Comparison of ENCODE assay signal across 2 cellular contexts in the genomic region with DNA sequence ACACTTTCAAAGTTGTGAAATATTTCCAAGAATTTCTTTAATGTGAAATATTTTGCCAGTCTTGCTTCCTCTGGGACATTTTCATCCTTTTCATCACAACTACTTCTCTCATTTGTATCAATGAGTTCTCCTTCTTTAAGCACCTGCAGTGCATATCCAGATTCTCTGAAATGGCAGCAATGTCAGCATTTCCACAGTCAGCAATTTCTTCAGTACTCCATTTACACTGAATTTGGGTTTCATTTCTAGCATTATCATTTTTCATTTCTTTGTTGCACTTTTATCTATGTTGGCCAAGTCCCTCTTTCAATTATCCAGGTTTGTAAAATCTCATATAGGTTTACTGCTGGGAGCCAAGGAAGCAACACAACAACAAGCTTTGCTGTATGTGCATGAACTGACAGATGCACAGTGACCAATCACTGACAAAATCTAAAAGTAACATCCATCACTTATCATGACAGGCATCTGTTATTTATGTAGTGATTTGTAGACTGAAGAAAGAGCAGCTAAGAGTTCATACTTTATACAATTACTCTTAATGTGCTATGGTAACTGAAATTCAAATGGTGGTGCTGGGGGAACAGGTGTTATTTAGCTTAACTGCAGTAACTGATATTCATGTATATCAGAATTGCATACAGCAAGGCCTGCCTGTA.
TF ChIP-seq lines count a peak whose summit lies in the region.

No MANE protein-coding gene starts in this region.

TF ChIP-seq in HepG2, 621 proteins besides CTCF, POLR2A, EP300 and RAD21:
- TF ChIP-seq, protein P1, sequence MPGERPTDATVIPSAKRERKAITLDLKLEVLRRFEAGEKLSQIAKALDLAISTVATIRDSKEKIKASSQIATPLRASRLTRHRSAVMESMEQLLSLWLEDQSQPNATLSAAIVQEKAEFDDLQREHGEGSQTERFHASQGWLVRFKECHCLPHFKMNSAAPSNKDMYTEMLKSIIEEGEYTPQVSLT (CRISPR knock-in tag; IDR thresholded peaks at IDR 0.05; ENCODE audit: borderline replicate concordance, low read depth), result no peak
- TF ChIP-seq MAFK (conservative IDR thresholded peaks at IDR 0.05 in 1 of 2, IDR thresholded peaks at IDR 0.05 in 1 of 2; ENCODE audit: low read length in 2 of 2), result peak; percentile 87 to 89
- TF ChIP-seq MAFF (IDR thresholded peaks at IDR 0.05; ENCODE audit: low read depth, low read length), result peak; percentile 88
- no peak for TF ChIP-seq ZNF781 (CRISPR knock-in tag; IDR thresholded peaks at IDR 0.05; ENCODE audit: borderline replicate concordance, not compliant biosample characterization)

TF ChIP-seq in HEK293T, 16 proteins besides CTCF, POLR2A, EP300 and RAD21 (continued from another document):
- TF ChIP-seq, protein P2, sequence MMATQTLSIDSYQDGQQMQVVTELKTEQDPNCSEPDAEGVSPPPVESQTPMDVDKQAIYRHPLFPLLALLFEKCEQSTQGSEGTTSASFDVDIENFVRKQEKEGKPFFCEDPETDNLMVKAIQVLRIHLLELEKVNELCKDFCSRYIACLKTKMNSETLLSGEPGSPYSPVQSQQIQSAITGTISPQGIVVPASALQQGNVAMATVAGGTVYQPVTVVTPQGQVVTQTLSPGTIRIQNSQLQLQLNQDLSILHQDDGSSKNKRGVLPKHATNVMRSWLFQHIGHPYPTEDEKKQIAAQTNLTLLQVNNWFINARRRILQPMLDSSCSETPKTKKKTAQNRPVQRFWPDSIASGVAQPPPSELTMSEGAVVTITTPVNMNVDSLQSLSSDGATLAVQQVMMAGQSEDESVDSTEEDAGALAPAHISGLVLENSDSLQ (IDR thresholded peaks at IDR 0.05), result peak; percentile 17; the same call in 1 of the 2 replicates
TF ChIP-seq in HEK293T: peak in this region for 1.
